11 cellular contexts compared by ENCODE assay signal in genomic region chr1:50425376-50426107, GRCh38. TPM values are rescaled to one million over a fixed set of nuclear protein-coding genes. Genes with fewer than 3 reads are reported as not detected.
DNase-seq lines count a peak whose midpoint lies in the region; ATAC-seq, FAIRE-seq and TF ChIP-seq lines count a peak whose summit lies in the region.
"Had no signal": no experiment of that assay in that cellular context is flagged by ENCODE, and none has a peak within 500 bp of the region (broad histone marks: within the 10 kb centered on the region; RNA-seq: fewer than 3 reads in every experiment).

No MANE protein-coding gene starts in this region.

- H4K20me1 ChIP-seq in GM23338 (replicated peaks; ENCODE audit: insufficient read depth) (peaks cover 44% of the 10 kb centered on the region), keratinocyte (ENCODE audit: control insufficient read depth, extremely low read depth, insufficient read depth, low read length) (peaks cover 7% of the 10 kb centered on the region)

- peaks cover 4% of the 10 kb centered on the region; the same call in 2 of the 3 replicates for H3K36me3 Mint-ChIP-seq in GM23338 (ENCODE audit: low read depth)
- peaks cover 22% of the 10 kb centered on the region for H3K36me3 Mint-ChIP-seq in activated CD8-positive, alpha-beta T cell treated with anti-CD3 and anti-CD28 coated beads, Interleukin-2, amount 10 ng/mL, durations not matched to agents 7 days and 5 days (ENCODE audit: low read depth)

- TF ChIP-seq CTCF in GM23338 (conservative IDR thresholded peaks at IDR 0.05; ENCODE audit: low read depth in 2 of 2): peak in 1 of 2 experiments; percentile 42; a peak in 2 of 4 replicates
- TF ChIP-seq CTCF in keratinocyte (optimal IDR thresholded peaks at IDR 0.05 in 1 of 3, IDR thresholded peaks at IDR 0.05 in 1 of 3, conservative IDR thresholded peaks at IDR 0.05 in 1 of 3; ENCODE audit: extremely low read depth in 1 of 3, insufficient read depth in 2 of 3, low read length in 3 of 3): peak in 2 of 3 experiments; percentile 13 to 23
- TF ChIP-seq CTCF in pancreas (IDR thresholded peaks at IDR 0.05): no peak

- H3K27ac ChIP-seq in GM23338 (ENCODE audit: low read depth) (no peak overlapping the region), keratinocyte (ENCODE audit: control insufficient read depth, insufficient read depth, low read length) (no peak overlapping the region), pancreas (no peak overlapping the region)
- H3K27ac ChIP-seq: breast epithelium, right atrium auricular region had no signal

- no peak for FAIRE-seq in keratinocyte (lab: Jason Lieb, UNC)
- FAIRE-seq in pancreas (lab: Jason Lieb, UNC): no peak
- FAIRE-seq: TTC549 had no signal

- H3K36me3 ChIP-seq in GM23338 (ENCODE audit: insufficient read depth) (no peaks in the 10 kb centered on the region; the same call in 1 of the 2 replicates), keratinocyte (ENCODE audit: control insufficient read depth in 2 of 2, extremely low read depth in 1 of 2, insufficient read depth in 2 of 2, low read length in 2 of 2) (no peaks in the 10 kb centered on the region), pancreas (no peaks in the 10 kb centered on the region)
- H3K36me3 ChIP-seq: breast epithelium, right atrium auricular region had no signal

- H3K4me1 Mint-ChIP-seq in GM23338: peaks cover 57% of the 10 kb centered on the region
- peaks cover 59% of the 10 kb centered on the region for H3K4me1 Mint-ChIP-seq in activated CD8-positive, alpha-beta T cell treated with anti-CD3 and anti-CD28 coated beads, Interleukin-2, amount 10 ng/mL, durations not matched to agents 7 days and 5 days (ENCODE audit: low read depth)

- H3K4me1 ChIP-seq in GM23338 (ENCODE audit: insufficient read depth) (peaks cover 43% of the 10 kb centered on the region), keratinocyte (ENCODE audit: control insufficient read depth, extremely low read depth, insufficient read depth, low read length) (peaks cover 5% of the 10 kb centered on the region), pancreas (peaks cover 0 to 11% (median 4%) of the 10 kb centered on the region in 3 donors)

- CTCF ChIA-PET in activated CD8-positive, alpha-beta T cell treated with anti-CD3 and anti-CD28 coated beads, Interleukin-2, amount 10 ng/mL, durations not matched to agents 7 days and 5 days (lab: Charles Lee): no interaction called here

- H3K27me3 ChIP-seq in GM23338 (ENCODE audit: insufficient read depth) (peaks cover 100% of the 10 kb centered on the region), keratinocyte (ENCODE audit: control insufficient read depth, extremely low read depth, insufficient read depth, low read length) (peaks cover 98% of the 10 kb centered on the region), pancreas (peaks cover 17 to 95% (median 30%) of the 10 kb centered on the region in 4 donors)

- ATAC-seq in GM23338 (peak; percentile 7), pancreas (no peak), GM18505 (IDR thresholded peaks at IDR 0.05; ENCODE audit: unreplicated experiment) (no peak)
- ATAC-seq in activated CD8-positive, alpha-beta T cell treated with anti-CD3 and anti-CD28 coated beads, Interleukin-2, amount 10 ng/mL, durations not matched to agents 7 days and 5 days: no peak

- no peak overlapping the region for H3K9ac ChIP-seq in keratinocyte (ENCODE audit: control insufficient read depth, extremely low read depth, insufficient read depth, low read length)

- TF ChIP-seq POLR2A in GM18505 (IDR thresholded peaks at IDR 0.05; ENCODE audit: borderline replicate concordance, extremely low read depth, insufficient read depth, insufficient read length): no peak

- dilution Hi-C loops in keratinocyte (cut with MboI; ENCODE audit: extremely low pct_ligation_motif_present, low sequenced_read_pairs): no loop called here

- peak; percentile 57 for DNase-seq in AG20443 (ENCODE audit: low spot score)
- DNase-seq in GM23338 (ENCODE audit: low spot score): peak; percentile 67
- DNase-seq in activated CD8-positive, alpha-beta T cell treated with anti-CD3 and anti-CD28 coated beads, Interleukin-2, amount 10 ng/mL, durations not matched to agents 7 days and 5 days: no peak
- DNase-seq in keratinocyte (ENCODE audit: low read depth, low spot score): no peak
- DNase-seq in KG1 (lab: John Stamatoyannopoulos, UW): no peak
- no peak for DNase-seq in pancreas
- no peak for DNase-seq in NCI-H1092 (lab: John Stamatoyannopoulos, UW)

- H3K4me3 Mint-ChIP-seq in GM23338: peak overlapping the region; percentile 76
- H3K4me3 Mint-ChIP-seq in activated CD8-positive, alpha-beta T cell treated with anti-CD3 and anti-CD28 coated beads, Interleukin-2, amount 10 ng/mL, durations not matched to agents 7 days and 5 days: peak overlapping the region; percentile 79

- no peaks in the 10 kb centered on the region for H3K9me1 ChIP-seq in keratinocyte (ENCODE audit: control insufficient read depth, extremely low read depth, insufficient read depth, low read length)

- WGBS in pancreas, 2 donors: 8% methylated on average over 34 of the region's 34 CpGs

- H3K27me3 Mint-ChIP-seq in GM23338 (ENCODE audit: insufficient read depth, low read depth, poor library complexity): peaks cover 99% of the 10 kb centered on the region
- H3K27me3 Mint-ChIP-seq in activated CD8-positive, alpha-beta T cell treated with anti-CD3 and anti-CD28 coated beads, Interleukin-2, amount 10 ng/mL, durations not matched to agents 7 days and 5 days (ENCODE audit: low read depth): peaks cover 85% of the 10 kb centered on the region

- intact Hi-C loops in pancreas (cut with DNase I): no loop called here

- no peaks in the 10 kb centered on the region for H3K9me2 ChIP-seq in GM23338 (ENCODE audit: insufficient read depth)

- H3K4me2 ChIP-seq in GM23338 (peak overlapping the region; percentile 93), keratinocyte (ENCODE audit: control insufficient read depth, extremely low read depth, insufficient read depth, low read depth, low read length) (no peak overlapping the region)

- H3K4me3 ChIP-seq in GM23338 (peak overlapping the region; percentile 36; the same call in 1 of the 2 replicates), keratinocyte (ENCODE audit: control insufficient read depth in 2 of 3, extremely low read depth in 1 of 3, insufficient read depth in 2 of 3, low read depth in 1 of 3, low read length in 3 of 3) (no peak overlapping the region), pancreas (no peak overlapping the region)

- peaks cover 11% of the 10 kb centered on the region; the same call in 1 of the 2 replicates for H3F3A ChIP-seq in GM23338 (replicated peaks; ENCODE audit: low read depth)

- POLR2A ChIA-PET in activated CD8-positive, alpha-beta T cell treated with anti-CD3 and anti-CD28 coated beads, Interleukin-2, amount 10 ng/mL, durations not matched to agents 7 days and 5 days (lab: Charles Lee): no interaction called here

- H2AFZ ChIP-seq in GM23338 (no peak overlapping the region), keratinocyte (ENCODE audit: control insufficient read depth, low read length) (no peak overlapping the region)

- no peak overlapping the region for H3K27ac Mint-ChIP-seq in GM23338
- no peak overlapping the region for H3K27ac Mint-ChIP-seq in activated CD8-positive, alpha-beta T cell treated with anti-CD3 and anti-CD28 coated beads, Interleukin-2, amount 10 ng/mL, durations not matched to agents 7 days and 5 days

- peaks cover 6% of the 10 kb centered on the region for H3K9me3 Mint-ChIP-seq in GM23338
- H3K9me3 Mint-ChIP-seq in activated CD8-positive, alpha-beta T cell treated with anti-CD3 and anti-CD28 coated beads, Interleukin-2, amount 10 ng/mL, durations not matched to agents 7 days and 5 days (ENCODE audit: insufficient read depth): no peaks in the 10 kb centered on the region

- H3K9me3 ChIP-seq in keratinocyte (ENCODE audit: control insufficient read depth, low read depth, low read length): no peaks in the 10 kb centered on the region
- H3K9me3 ChIP-seq in pancreas: no peaks in the 10 kb centered on the region
- H3K9me3 ChIP-seq: breast epithelium, right atrium auricular region had no signal

- H3K79me2 ChIP-seq in GM23338 (replicated peaks; ENCODE audit: insufficient read depth) (no peaks in the 10 kb centered on the region), keratinocyte (ENCODE audit: control insufficient read depth, insufficient read depth, low read length) (no peaks in the 10 kb centered on the region)

TF ChIP-seq in GM23338, 12 proteins besides CTCF, POLR2A, EP300 and RAD21 (continues in another document):
- no peak for TF ChIP-seq ZNF114 (CRISPR knock-in tag; IDR thresholded peaks at IDR 0.05)

RNA-seq across cellular contexts. Expression of gene DMRTA2, which starts 2.3 kb away (rescaled TPM):
- 0.07 TPM in 1 of 2 replicates, not detected in the other for total RNA-seq in GM23338 (2014; rRNA removed; shearing (Covaris generic))
- polyA plus RNA-seq in GM23338 (2016; fragmentation: Nextera tagmentation; extraction: Ambion mirVana): not detected in 2 replicates
- total RNA-seq in activated CD8-positive, alpha-beta T cell treated with anti-CD3 and anti-CD28 coated beads, Interleukin-2, amount 10 ng/mL, durations not matched to agents 7 days and 5 days: not detected
- polyA plus RNA-seq in keratinocyte: 0.01 TPM in 1 of 3 replicates, not detected in the others
- polyA plus RNA-seq in keratinocyte (2011; ENCODE audit: low read depth): not detected
- not detected in 2 replicates for polyA plus RNA-seq in keratinocyte (2011; cell fraction: cytosol; rRNA removed)
- not detected in 2 replicates for polyA plus RNA-seq in keratinocyte (2011; cell fraction: nucleus; rRNA removed)
- not detected in 2 replicates for polyA plus RNA-seq in keratinocyte (2012; ENCODE audit: low replicate concordance)
- polyA minus RNA-seq in keratinocyte: not detected in 3 replicates
- not detected for polyA minus RNA-seq in keratinocyte (2011; cell fraction: cytosol; rRNA and poly(A)+ RNA removed)
- not detected in 2 replicates for polyA minus RNA-seq in keratinocyte (2011; cell fraction: nucleus; rRNA and poly(A)+ RNA removed)
- not detected for total RNA-seq in pancreas
- polyA plus RNA-seq in pancreas: under 1 TPM in 1 of 2 donors, not detected in 1; 0.02 TPM
- total RNA-seq: right atrium auricular region had no signal

Comparison
In these comparisons a context has a peak if more than half of its experiments do, and no peak if none do; other contexts are left out.
1. DNase-seq: peak in AG20443 (single experiment) and GM23338 (single experiment); none in activated CD8-positive, alpha-beta T cell treated with anti-CD3 and anti-CD28 coated beads, Interleukin-2, amount 10 ng/mL, durations not matched to agents 7 days and 5 days (single experiment), keratinocyte (single experiment), KG1 (single experiment), pancreas (0 of 6) and NCI-H1092 (single experiment).
2. CTCF ChIP-seq: peak in keratinocyte (2 of 3); none in pancreas (0 of 4).